In genomic region chr9:116979461-116979860, GRCh38 we compare ENCODE assay signal across 22 cellular contexts.
DNase-seq lines count a peak whose midpoint lies in the region; ATAC-seq, FAIRE-seq and TF ChIP-seq lines count a peak whose summit lies in the region.
"Had no signal": no experiment of that assay in that cellular context is flagged by ENCODE, and none has a peak within 500 bp of the region (broad histone marks: within the 10 kb centered on the region; RNA-seq: fewer than 3 reads in every experiment).

No MANE protein-coding gene starts in this region.

- no peak overlapping the region for H4K8ac ChIP-seq in neuronal stem cell (ENCODE audit: low read depth, low read length)

- H3K18ac ChIP-seq in neuronal stem cell (ENCODE audit: low read length): no peak overlapping the region

- peaks cover 2% of the 10 kb centered on the region for H3K27me3 Mint-ChIP-seq in glutamatergic neuron (ENCODE audit: unreplicated experiment)
- H3K27me3 Mint-ChIP-seq in progenitor cell of endocrine pancreas: no peaks in the 10 kb centered on the region
- H3K27me3 Mint-ChIP-seq in activated naive CD8-positive, alpha-beta T cell treated with anti-CD3 and anti-CD28 coated beads for 36 hours: peaks cover 3% of the 10 kb centered on the region

- TF ChIP-seq POLR2A in H54 (IDR thresholded peaks at IDR 0.05; ENCODE audit: low read depth, low read length): no peak

- H3K9ac ChIP-seq in neuronal stem cell (ENCODE audit: low read depth, low read length, poor library complexity): no peak overlapping the region

- H3K4me1 ChIP-seq in neuronal stem cell (ENCODE audit: control insufficient read depth in 2 of 2, insufficient read depth in 1 of 2, low read depth in 1 of 2, low read length in 2 of 2): no peaks in the 10 kb centered on the region

- no peaks in the 10 kb centered on the region for H3K79me1 ChIP-seq in neuronal stem cell (ENCODE audit: low read depth, low read length)

- H3K4me3 Mint-ChIP-seq in glutamatergic neuron (ENCODE audit: unreplicated experiment) (no peak overlapping the region), progenitor cell of endocrine pancreas (ENCODE audit: low read depth) (no peak overlapping the region)
- no peak overlapping the region for H3K4me3 Mint-ChIP-seq in activated naive CD8-positive, alpha-beta T cell treated with anti-CD3 and anti-CD28 coated beads for 36 hours
- H3K4me3 Mint-ChIP-seq: CD8-positive, alpha-beta memory T cell; mesothelial cell of epicardium; neural crest cell had no signal

- H4K91ac ChIP-seq in neuronal stem cell (ENCODE audit: low read depth, low read length, poor library complexity): no peak overlapping the region

- H3K9me3 ChIP-seq in neuronal stem cell (replicated peaks in 1 of 2; ENCODE audit: control insufficient read depth in 2 of 2, insufficient read depth in 1 of 2, low read depth in 1 of 2, low read length in 2 of 2): no peaks in the 10 kb centered on the region

- peak; percentile 79 for FAIRE-seq in H54 (lab: Jason Lieb, UNC)
- FAIRE-seq: HepG2 had no signal

- H2AK5ac ChIP-seq in neuronal stem cell (ENCODE audit: low read depth, low read length): no peak overlapping the region

- no peak overlapping the region for H2BK12ac ChIP-seq in neuronal stem cell (ENCODE audit: low read length)

- no peak overlapping the region for H3K4ac ChIP-seq in neuronal stem cell (ENCODE audit: low read length)

- CTCF ChIA-PET in RWPE1 (lab: Yijun Ruan, JAX): no interaction called here

- no peak overlapping the region for H2BK120ac ChIP-seq in neuronal stem cell (ENCODE audit: low read depth, low read length)

- H3K14ac ChIP-seq in neuronal stem cell (ENCODE audit: low read length): no peak overlapping the region

- peaks cover 2% of the 10 kb centered on the region for H3K9me3 Mint-ChIP-seq in glutamatergic neuron (ENCODE audit: unreplicated experiment)
- H3K9me3 Mint-ChIP-seq in progenitor cell of endocrine pancreas (ENCODE audit: low read depth): no peaks in the 10 kb centered on the region
- H3K9me3 Mint-ChIP-seq in activated naive CD8-positive, alpha-beta T cell treated with anti-CD3 and anti-CD28 coated beads for 36 hours: no peaks in the 10 kb centered on the region
- H3K9me3 Mint-ChIP-seq: mesothelial cell of epicardium, neural crest cell had no signal

- no peak overlapping the region for H3K4me3 ChIP-seq in neuronal stem cell (ENCODE audit: low read length in 2 of 2)

- H3K27me3 ChIP-seq in neuronal stem cell (ENCODE audit: control insufficient read depth in 3 of 3, insufficient read depth in 3 of 3, low read depth in 1 of 3, low read length in 3 of 3): no peaks in the 10 kb centered on the region

- peaks cover 4% of the 10 kb centered on the region for H3K36me3 Mint-ChIP-seq in glutamatergic neuron (ENCODE audit: unreplicated experiment)
- H3K36me3 Mint-ChIP-seq in progenitor cell of endocrine pancreas (ENCODE audit: insufficient read depth): no peaks in the 10 kb centered on the region
- no peaks in the 10 kb centered on the region for H3K36me3 Mint-ChIP-seq in activated naive CD8-positive, alpha-beta T cell treated with anti-CD3 and anti-CD28 coated beads for 36 hours
- H3K36me3 Mint-ChIP-seq: mesothelial cell of epicardium had no signal

- DNase-seq in H54 (ENCODE audit: insufficient read length, low spot score) (no peak), RWPE1 (ENCODE audit: low spot score) (peak; percentile 61), glutamatergic neuron (no peak), progenitor cell of endocrine pancreas (ENCODE audit: low spot score, unreplicated experiment) (no peak), neuronal stem cell (ENCODE audit: low spot score) (no peak)
- no peak for DNase-seq in activated naive CD8-positive, alpha-beta T cell treated with anti-CD3 and anti-CD28 coated beads for 36 hours
- DNase-seq: activated CD4-positive, alpha-beta T cell treated with anti-CD3 and anti-CD28 coated beads, Interleukin-2, amount 50 U/mL, for 48 hours; activated gamma-delta T cell treated with Interleukin-2 at 50 U/mL for 16 hours; activated T-cell treated with anti-CD3 and anti-CD28 coated beads for 4 hours; amniotic stem cell; CD8-positive, alpha-beta memory T cell; DND-41; head of caudate nucleus; NCI-H526; SHP77 treated with DMSO at 0.1 percent for 48 hours; T-helper 1 cell had no signal

- no peak overlapping the region for H3K23ac ChIP-seq in neuronal stem cell (ENCODE audit: low read depth, low read length, poor library complexity)

- H3K36me3 ChIP-seq in neuronal stem cell (replicated peaks in 1 of 2; ENCODE audit: control insufficient read depth in 2 of 2, insufficient read depth in 2 of 2, low read length in 2 of 2): peaks cover 0 to 2% of the 10 kb centered on the region in 2 donors

- no peak overlapping the region for H3K4me2 ChIP-seq in neuronal stem cell (ENCODE audit: insufficient read depth, low read length, poor library complexity, severe bottlenecking)

- H2BK5ac ChIP-seq in neuronal stem cell (ENCODE audit: low read length): no peak overlapping the region

- H3K4me1 Mint-ChIP-seq in glutamatergic neuron (ENCODE audit: low read depth, unreplicated experiment): peaks cover 23% of the 10 kb centered on the region
- peaks cover 12% of the 10 kb centered on the region for H3K4me1 Mint-ChIP-seq in progenitor cell of endocrine pancreas (ENCODE audit: low read depth)
- no peaks in the 10 kb centered on the region for H3K4me1 Mint-ChIP-seq in activated naive CD8-positive, alpha-beta T cell treated with anti-CD3 and anti-CD28 coated beads for 36 hours
- H3K4me1 Mint-ChIP-seq: CD8-positive, alpha-beta memory T cell; neural crest cell had no signal

- POLR2A ChIA-PET in RWPE1 (lab: Yijun Ruan, JAX; ENCODE audit: low non-redundant PET): no interaction called here

- TF ChIP-seq CTCF in RWPE1 (conservative IDR thresholded peaks at IDR 0.05; ENCODE audit: low read depth) (no peak), glutamatergic neuron (IDR thresholded peaks at IDR 0.05; ENCODE audit: partially characterized antibody, unreplicated experiment) (no peak), progenitor cell of endocrine pancreas (IDR thresholded peaks at IDR 0.05; ENCODE audit: unreplicated experiment) (no peak)

- H3K27ac ChIP-seq in RWPE1 (no peak overlapping the region), neuronal stem cell (replicated peaks; ENCODE audit: low read length) (no peak overlapping the region)
- H3K27ac ChIP-seq: VCaP had no signal

- peak overlapping the region; percentile 26 for H3K27ac Mint-ChIP-seq in glutamatergic neuron (ENCODE audit: unreplicated experiment)
- H3K27ac Mint-ChIP-seq in progenitor cell of endocrine pancreas: peak overlapping the region; percentile 65
- no peak overlapping the region for H3K27ac Mint-ChIP-seq in activated naive CD8-positive, alpha-beta T cell treated with anti-CD3 and anti-CD28 coated beads for 36 hours
- H3K27ac Mint-ChIP-seq: CD8-positive, alpha-beta memory T cell; mesothelial cell of epicardium had no signal

- no peak overlapping the region for H2AFZ ChIP-seq in neuronal stem cell (ENCODE audit: low read length)

- no peak overlapping the region for H2BK15ac ChIP-seq in neuronal stem cell (ENCODE audit: low read length)

- WGBS in neuronal stem cell (ENCODE audit: extremely low coverage in 2 of 2, insufficient read length in 2 of 2, insufficient replicate concordance in 1 of 2), 2 donors: no CpG with 5 or more reads among the region's 2 CpGs

- no peak for ATAC-seq in GM18867 (IDR thresholded peaks at IDR 0.05; ENCODE audit: unreplicated experiment)
- no peak for ATAC-seq in HG03460 (IDR thresholded peaks at IDR 0.05; ENCODE audit: unreplicated experiment)
- ATAC-seq: HepG2 had no signal
